In genomic region chr14:73633517-73634332, GRCh38 we compare ENCODE assay signal across 8 cellular contexts. TPM values are rescaled to one million over a fixed set of nuclear protein-coding genes. Genes with fewer than 3 reads are reported as not detected.
DNase-seq lines count a peak whose midpoint lies in the region; ATAC-seq and TF ChIP-seq lines count a peak whose summit lies in the region.

No MANE protein-coding gene starts in this region.

- peaks cover 19% of the 10 kb centered on the region for H3K4me1 ChIP-seq in mononuclear cell (ENCODE audit: insufficient read depth, low read length)

- H3K4me1 Mint-ChIP-seq in activated T-cell treated with anti-CD3 and anti-CD28 coated beads, Interleukin-2, amount 50 U/mL, for 24 hours (ENCODE audit: low read depth), result peaks cover 12% of the 10 kb centered on the region

- peaks cover 15% of the 10 kb centered on the region for H3K27me3 Mint-ChIP-seq in activated T-cell treated with anti-CD3 and anti-CD28 coated beads, Interleukin-2, amount 50 U/mL, for 24 hours

- H3K4me3 Mint-ChIP-seq in activated T-cell treated with anti-CD3 and anti-CD28 coated beads, Interleukin-2, amount 50 U/mL, for 24 hours, result peak overlapping the region; percentile 59

- H3K27me3 ChIP-seq in mononuclear cell (ENCODE audit: insufficient read depth, low read length), result peaks cover 19% of the 10 kb centered on the region

- H3K27ac Mint-ChIP-seq in activated T-cell treated with anti-CD3 and anti-CD28 coated beads, Interleukin-2, amount 50 U/mL, for 24 hours, result peak overlapping the region; percentile 62

- H3K36me3 Mint-ChIP-seq in activated T-cell treated with anti-CD3 and anti-CD28 coated beads, Interleukin-2, amount 50 U/mL, for 24 hours (ENCODE audit: low read depth), result no peaks in the 10 kb centered on the region

- TF ChIP-seq CTCF in epithelial cell of proximal tubule (conservative IDR thresholded peaks at IDR 0.05; ENCODE audit: low read depth, low read length), result peak; percentile 91

- no peaks in the 10 kb centered on the region for H3K9me3 Mint-ChIP-seq in activated T-cell treated with anti-CD3 and anti-CD28 coated beads, Interleukin-2, amount 50 U/mL, for 24 hours

- DNase-seq in Daoy (ENCODE audit: low read depth) (peak; percentile 69), NOMO-1 treated with dmso at 0.1 percent for 144 hours (lab: John Stamatoyannopoulos, UW; ENCODE audit: unreplicated experiment) (peak; percentile 71), epithelial cell of proximal tubule (ENCODE audit: low read depth) (no peak)
- peak; percentile 78 for DNase-seq in activated T-cell treated with anti-CD3 and anti-CD28 coated beads, Interleukin-2, amount 50 U/mL, for 24 hours
- peak; percentile 69 for DNase-seq in stimulated activated CD8-positive, alpha-beta memory T cell treated with anti-CD3 and anti-CD28 coated beads, Interleukin-4, amount 100 ng/mL, for 48 hours

- no peaks in the 10 kb centered on the region for H3K9me3 ChIP-seq in mononuclear cell (ENCODE audit: low read depth, low read length)

- H3K4me3 ChIP-seq in epithelial cell of proximal tubule (ENCODE audit: low read depth, low read length) (peak overlapping the region; percentile 62), mononuclear cell (ENCODE audit: low read length) (peak overlapping the region; percentile 39)

- peak; percentile 55 for ATAC-seq in HG03460 (IDR thresholded peaks at IDR 0.05; ENCODE audit: unreplicated experiment)
- no peak for ATAC-seq in HG02885 (IDR thresholded peaks at IDR 0.05; ENCODE audit: poor library complexity, unreplicated experiment)

RNA-seq across cellular contexts. Expression of gene DNAL1, which starts 11.1 kb away (rescaled TPM):
- total RNA-seq in Daoy (2014; rRNA removed; shearing (Covaris generic)), result 13.3 and 40.2 TPM in 2 replicates
- total RNA-seq in epithelial cell of proximal tubule (2.6 and 3.7 TPM in 2 replicates), mononuclear cell (1.5 TPM)

RNA-seq across cellular contexts. Expression of gene ACOT6, which starts 21.4 kb away (rescaled TPM):
- total RNA-seq in Daoy (2014; rRNA removed; shearing (Covaris generic)), result not detected in 2 replicates
- total RNA-seq in epithelial cell of proximal tubule (0.07 TPM in 1 of 2 replicates, not detected in the other), mononuclear cell (not detected)

RNA-seq across cellular contexts. Expression of gene ACOT4, which starts 42.1 kb away (rescaled TPM):
- total RNA-seq in Daoy (2014; rRNA removed; shearing (Covaris generic)), result 0.39 and 1.1 TPM in 2 replicates
- total RNA-seq in epithelial cell of proximal tubule, result 5.6 and 7.0 TPM in 2 replicates
- 0.42 TPM for total RNA-seq in mononuclear cell
